Comparison of ENCODE assay signal across 15 cellular contexts in genomic region chr10:28664369-28664740, GRCh38. TPM values are rescaled to one million over a fixed set of nuclear protein-coding genes. Genes with fewer than 3 reads are reported as not detected.
DNase-seq lines count a peak whose midpoint lies in the region; ATAC-seq and TF ChIP-seq lines count a peak whose summit lies in the region.
"Had no signal": no experiment of that assay in that cellular context is flagged by ENCODE, and none has a peak within 500 bp of the region (broad histone marks: within the 10 kb centered on the region; RNA-seq: fewer than 3 reads in every experiment).

No MANE protein-coding gene starts in this region.

- no peaks in the 10 kb centered on the region for H3K36me3 ChIP-seq in ascending aorta
- H3K36me3 ChIP-seq: ovary, Peyer's patch, stomach, vagina had no signal

- H3K4me1 Mint-ChIP-seq in activated T-helper 2 cell treated with anti-CD3 and anti-CD28 coated beads, Interferon-gamma antibody, Interleukin-2, Interleukin-4, amounts not matched to agents 10 μg/mL and 5 μg/mL and 100 μg/mL, durations not matched to agents 14 hours and 24 hours and 36 hours (ENCODE audit: low read depth): peaks cover 10% of the 10 kb centered on the region

- ATAC-seq in sciatic nerve (peak; percentile 45), GM21447 (IDR thresholded peaks at IDR 0.05; ENCODE audit: unreplicated experiment) (no peak)

- no peaks in the 10 kb centered on the region for H3K36me3 Mint-ChIP-seq in activated T-helper 2 cell treated with anti-CD3 and anti-CD28 coated beads, Interferon-gamma antibody, Interleukin-2, Interleukin-4, amounts not matched to agents 10 μg/mL and 5 μg/mL and 100 μg/mL, durations not matched to agents 14 hours and 24 hours and 36 hours (ENCODE audit: low read depth)

- DNase-seq in ELR (ENCODE audit: low read depth): peak; percentile 22
- peak in 1 of 2 donors; percentile 82 for DNase-seq in ascending aorta (ENCODE audit: low spot score in 2 of 2)
- DNase-seq in fibroblast of the aortic adventitia (ENCODE audit: low read depth): peak; percentile 88
- DNase-seq in sciatic nerve (ENCODE audit: low spot score): no peak
- no peak for DNase-seq in activated naive CD4-positive, alpha-beta T cell treated with anti-CD3 and anti-CD28 coated beads, Interleukin-2, amount 50 U/mL, for 16 hours
- DNase-seq in activated T-helper 2 cell treated with anti-CD3 and anti-CD28 coated beads, Interferon-gamma antibody, Interleukin-2, Interleukin-4, amounts not matched to agents 10 μg/mL and 5 μg/mL and 100 μg/mL, durations not matched to agents 14 hours and 24 hours and 36 hours (ENCODE audit: low spot score): no peak
- no peak for DNase-seq in NCI-H1930 (lab: John Stamatoyannopoulos, UW)

- H3K27me3 Mint-ChIP-seq in activated T-helper 2 cell treated with anti-CD3 and anti-CD28 coated beads, Interferon-gamma antibody, Interleukin-2, Interleukin-4, amounts not matched to agents 10 μg/mL and 5 μg/mL and 100 μg/mL, durations not matched to agents 14 hours and 24 hours and 36 hours (ENCODE audit: low read depth): peaks cover 52% of the 10 kb centered on the region

- H3K4me1 ChIP-seq in ascending aorta: peaks cover 0 to 5% of the 10 kb centered on the region in 2 donors

- no peak overlapping the region for H3K27ac Mint-ChIP-seq in activated T-helper 2 cell treated with anti-CD3 and anti-CD28 coated beads, Interferon-gamma antibody, Interleukin-2, Interleukin-4, amounts not matched to agents 10 μg/mL and 5 μg/mL and 100 μg/mL, durations not matched to agents 14 hours and 24 hours and 36 hours
- H3K27ac Mint-ChIP-seq: activated naive CD8-positive, alpha-beta T cell treated with anti-CD3 and anti-CD28 coated beads, Interleukin-2, amount 50 U/mL, for 24 hours; B cell had no signal

- H3K27ac ChIP-seq in ascending aorta: peak overlapping the region; percentile 47 to 62
- H3K27ac ChIP-seq: ovary, Peyer's patch, stomach, vagina had no signal

- H3K4me3 ChIP-seq in ascending aorta (no peak overlapping the region), fibroblast of the aortic adventitia (ENCODE audit: low read depth, low read length) (no peak overlapping the region)
- H3K4me3 ChIP-seq: GM12878, ovary, Peyer's patch, stomach, vagina had no signal

- no peaks in the 10 kb centered on the region for H3K27me3 ChIP-seq in ascending aorta
- H3K27me3 ChIP-seq: ovary, Peyer's patch, vagina had no signal

- H3K4me3 Mint-ChIP-seq in activated T-helper 2 cell treated with anti-CD3 and anti-CD28 coated beads, Interferon-gamma antibody, Interleukin-2, Interleukin-4, amounts not matched to agents 10 μg/mL and 5 μg/mL and 100 μg/mL, durations not matched to agents 14 hours and 24 hours and 36 hours (ENCODE audit: low read depth): no peak overlapping the region
- H3K4me3 Mint-ChIP-seq: activated naive CD8-positive, alpha-beta T cell treated with anti-CD3 and anti-CD28 coated beads, Interleukin-2, amount 50 U/mL, for 24 hours; B cell had no signal

- no peak for TF ChIP-seq CTCF in ascending aorta (IDR thresholded peaks at IDR 0.05)
- TF ChIP-seq CTCF in fibroblast of the aortic adventitia (IDR thresholded peaks at IDR 0.05; ENCODE audit: insufficient read depth, low read length): no peak

- intact Hi-C loops in ascending aorta (cut with DNase I) (loop anchor here (1.0 to 10.0 kb wide), 4 partner anchors 13 to 780 kb away; partner anchors contain the start of gene BAMBI), sciatic nerve (cut with DNase I) (loop anchor here (5.0 kb wide), 1 partner anchor 638 kb away; no protein-coding TSS in a partner anchor)
- intact Hi-C loops in activated T-helper 2 cell treated with anti-CD3 and anti-CD28 coated beads, Interferon-gamma antibody, Interleukin-2, Interleukin-4, amounts not matched to agents 10 μg/mL and 5 μg/mL and 100 μg/mL, durations not matched to agents 14 hours and 24 hours and 36 hours (cut with micrococcal nuclease): loop anchor here (5.0 kb wide), 1 partner anchor 638 kb away; no protein-coding TSS in a partner anchor

- no peaks in the 10 kb centered on the region for H3K9me3 Mint-ChIP-seq in activated T-helper 2 cell treated with anti-CD3 and anti-CD28 coated beads, Interferon-gamma antibody, Interleukin-2, Interleukin-4, amounts not matched to agents 10 μg/mL and 5 μg/mL and 100 μg/mL, durations not matched to agents 14 hours and 24 hours and 36 hours
- H3K9me3 Mint-ChIP-seq: activated naive CD8-positive, alpha-beta T cell treated with anti-CD3 and anti-CD28 coated beads, Interleukin-2, amount 50 U/mL, for 24 hours had no signal

- H3K9me3 ChIP-seq in ascending aorta: no peaks in the 10 kb centered on the region
- H3K9me3 ChIP-seq: ovary, Peyer's patch, stomach, vagina had no signal

RNA-seq across cellular contexts. Expression of gene BAMBI, which starts 13.0 kb away (rescaled TPM):
- total RNA-seq in ascending aorta (16.3 TPM), fibroblast of the aortic adventitia (ENCODE audit: low replicate concordance) (1.4 and 12.8 TPM in 2 replicates), sciatic nerve (15.6 TPM)
- 0.16 TPM in 2 replicates for total RNA-seq in activated T-helper 2 cell treated with anti-CD3 and anti-CD28 coated beads, Interferon-gamma antibody, Interleukin-2, Interleukin-4, amounts not matched to agents 10 μg/mL and 5 μg/mL and 100 μg/mL, durations not matched to agents 14 hours and 24 hours and 36 hours

Comparison
In these comparisons a context has a peak if more than half of its experiments do, and no peak if none do; other contexts are left out.
1. DNase-seq: peak in ELR (single experiment) and fibroblast of the aortic adventitia (single experiment); none in sciatic nerve (single experiment), activated naive CD4-positive, alpha-beta T cell treated with anti-CD3 and anti-CD28 coated beads, Interleukin-2, amount 50 U/mL, for 16 hours (single experiment), activated T-helper 2 cell treated with anti-CD3 and anti-CD28 coated beads, Interferon-gamma antibody, Interleukin-2, Interleukin-4, amounts not matched to agents 10 μg/mL and 5 μg/mL and 100 μg/mL, durations not matched to agents 14 hours and 24 hours and 36 hours (single experiment) and NCI-H1930 (0 of 2).